In the genomic region with DNA sequence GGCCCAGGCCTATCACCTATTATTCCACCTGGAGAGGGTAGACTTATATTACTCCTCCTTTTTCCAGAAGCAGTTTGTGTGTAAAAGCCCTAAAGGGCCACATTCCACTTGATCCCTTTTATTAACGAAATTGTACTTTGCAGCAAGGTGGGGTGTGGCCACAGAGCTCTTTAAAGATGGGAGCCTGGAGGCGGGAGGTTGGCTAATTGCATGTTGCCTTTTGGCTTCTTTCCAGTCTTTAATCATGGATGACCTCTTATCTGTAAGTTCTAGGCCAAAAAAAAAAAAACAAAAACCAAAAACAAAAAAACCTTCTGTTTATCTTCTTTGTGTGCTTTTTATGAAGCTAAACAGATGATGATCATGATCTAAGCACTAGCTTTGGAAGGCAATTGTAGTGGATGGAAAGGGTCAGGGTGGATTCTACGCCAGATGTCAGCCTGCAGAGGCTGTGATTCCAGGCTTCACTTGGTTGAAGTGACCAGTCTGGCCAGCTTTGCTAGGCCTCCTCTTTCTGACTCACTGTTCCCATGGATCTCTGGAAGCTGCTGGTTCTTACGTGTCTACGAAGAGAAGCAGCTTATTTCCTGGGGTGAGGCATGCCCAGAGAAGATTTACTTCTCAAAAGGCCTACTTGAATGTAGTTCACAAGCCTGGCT, we compare ENCODE assay signal across 9 cellular contexts.
DNase-seq lines count a peak whose midpoint lies in the region; ATAC-seq and TF ChIP-seq lines count a peak whose summit lies in the region.
"Had no signal": no experiment of that assay in that cellular context is flagged by ENCODE, and none has a peak within 500 bp of the region (broad histone marks: within the 10 kb centered on the region; RNA-seq: fewer than 3 reads in every experiment).

No MANE protein-coding gene starts in this region.

- ATAC-seq in stimulated activated memory B cell treated with anti-CD40 and anti-IgM and Interleukin-4, amounts not matched to agents 10 μg/mL and 1 μg/mL and 100 μg/mL, for 72 hours = no peak
- no peak for ATAC-seq in HG02798 (IDR thresholded peaks at IDR 0.05; ENCODE audit: poor library complexity, unreplicated experiment)
- no peak for ATAC-seq in effector memory CD8-positive, alpha-beta T cell (replicated peaks)
- no peak for ATAC-seq in activated T-cell treated with anti-CD3 and anti-CD28 coated beads, Interleukin-2, amount 50 U/mL, for 4 hours

- no peaks in the 10 kb centered on the region for H3K27me3 ChIP-seq in stomach smooth muscle (ENCODE audit: control insufficient read depth in 1 of 2, insufficient read depth in 2 of 2, low read length in 2 of 2)
- H3K27me3 ChIP-seq: Peyer's patch had no signal

- peak; percentile 93 for DNase-seq in HCEC 1CT
- peak; percentile 86 for DNase-seq in astrocyte of the spinal cord (ENCODE audit: low read depth, low spot score)
- DNase-seq in iris pigment epithelial cell (ENCODE audit: low read depth) = peak; percentile 77
- no peak for DNase-seq in effector memory CD8-positive, alpha-beta T cell
- no peak for DNase-seq in activated T-cell treated with anti-CD3 and anti-CD28 coated beads, Interleukin-2, amount 50 U/mL, for 4 hours

- H3K27ac ChIP-seq in stomach smooth muscle (ENCODE audit: low read length) = peak overlapping the region; percentile 18

- H3K4me1 Mint-ChIP-seq in stimulated activated memory B cell treated with anti-CD40 and anti-IgM and Interleukin-4, amounts not matched to agents 10 μg/mL and 1 μg/mL and 100 μg/mL, for 72 hours = no peaks in the 10 kb centered on the region
- no peaks in the 10 kb centered on the region for H3K4me1 Mint-ChIP-seq in effector memory CD8-positive, alpha-beta T cell (ENCODE audit: low read depth in 2 of 2)
- H3K4me1 Mint-ChIP-seq in activated T-cell treated with anti-CD3 and anti-CD28 coated beads, Interleukin-2, amount 50 U/mL, for 4 hours (ENCODE audit: low read depth) = no peaks in the 10 kb centered on the region

- H3K4me3 Mint-ChIP-seq in stimulated activated memory B cell treated with anti-CD40 and anti-IgM and Interleukin-4, amounts not matched to agents 10 μg/mL and 1 μg/mL and 100 μg/mL, for 72 hours = no peak overlapping the region
- no peak overlapping the region for H3K4me3 Mint-ChIP-seq in effector memory CD8-positive, alpha-beta T cell
- H3K4me3 Mint-ChIP-seq in activated T-cell treated with anti-CD3 and anti-CD28 coated beads, Interleukin-2, amount 50 U/mL, for 4 hours = no peak overlapping the region

- no peaks in the 10 kb centered on the region for H3K9me3 ChIP-seq in stomach smooth muscle (ENCODE audit: control insufficient read depth in 2 of 2, low read length in 2 of 2)
- H3K9me3 ChIP-seq: Peyer's patch had no signal

- no peak overlapping the region for H3K4me3 ChIP-seq in astrocyte of the spinal cord (ENCODE audit: low read depth, low read length)
- H3K4me3 ChIP-seq in stomach smooth muscle (ENCODE audit: low read length in 2 of 2) = no peak overlapping the region
- H3K4me3 ChIP-seq: Peyer's patch had no signal

- no peaks in the 10 kb centered on the region for H3K27me3 Mint-ChIP-seq in stimulated activated memory B cell treated with anti-CD40 and anti-IgM and Interleukin-4, amounts not matched to agents 10 μg/mL and 1 μg/mL and 100 μg/mL, for 72 hours
- H3K27me3 Mint-ChIP-seq in effector memory CD8-positive, alpha-beta T cell = peaks cover 16 to 18% of the 10 kb centered on the region in 2 donors
- peaks cover 2% of the 10 kb centered on the region for H3K27me3 Mint-ChIP-seq in activated T-cell treated with anti-CD3 and anti-CD28 coated beads, Interleukin-2, amount 50 U/mL, for 4 hours (ENCODE audit: low read depth)

- in situ Hi-C loops in astrocyte of the spinal cord (cut with HindIII; ENCODE audit: low sequenced_read_pairs) = no loop called here

- H3K9ac ChIP-seq in stomach smooth muscle (ENCODE audit: low read length in 2 of 2) = no peak overlapping the region

- no peaks in the 10 kb centered on the region for H3K36me3 Mint-ChIP-seq in stimulated activated memory B cell treated with anti-CD40 and anti-IgM and Interleukin-4, amounts not matched to agents 10 μg/mL and 1 μg/mL and 100 μg/mL, for 72 hours
- no peaks in the 10 kb centered on the region for H3K36me3 Mint-ChIP-seq in effector memory CD8-positive, alpha-beta T cell (ENCODE audit: insufficient read depth)
- H3K36me3 Mint-ChIP-seq in activated T-cell treated with anti-CD3 and anti-CD28 coated beads, Interleukin-2, amount 50 U/mL, for 4 hours (ENCODE audit: insufficient read depth) = no peaks in the 10 kb centered on the region

- no peaks in the 10 kb centered on the region for H3K9me3 Mint-ChIP-seq in stimulated activated memory B cell treated with anti-CD40 and anti-IgM and Interleukin-4, amounts not matched to agents 10 μg/mL and 1 μg/mL and 100 μg/mL, for 72 hours
- no peaks in the 10 kb centered on the region for H3K9me3 Mint-ChIP-seq in effector memory CD8-positive, alpha-beta T cell
- H3K9me3 Mint-ChIP-seq in activated T-cell treated with anti-CD3 and anti-CD28 coated beads, Interleukin-2, amount 50 U/mL, for 4 hours = no peaks in the 10 kb centered on the region

- H3K4me1 ChIP-seq in stomach smooth muscle (ENCODE audit: control insufficient read depth, insufficient read depth, low read length) = peaks cover 6% of the 10 kb centered on the region
- H3K4me1 ChIP-seq: Peyer's patch had no signal

- H3K27ac Mint-ChIP-seq in stimulated activated memory B cell treated with anti-CD40 and anti-IgM and Interleukin-4, amounts not matched to agents 10 μg/mL and 1 μg/mL and 100 μg/mL, for 72 hours = no peak overlapping the region
- no peak overlapping the region for H3K27ac Mint-ChIP-seq in effector memory CD8-positive, alpha-beta T cell

- TF ChIP-seq CTCF in astrocyte of the spinal cord (IDR thresholded peaks at IDR 0.05; ENCODE audit: low read depth, low read length) = no peak

- H3K36me3 ChIP-seq in stomach smooth muscle (ENCODE audit: control insufficient read depth in 2 of 2, insufficient read depth in 2 of 2, low read length in 2 of 2) = no peaks in the 10 kb centered on the region
- H3K36me3 ChIP-seq: Peyer's patch had no signal

Comparison
In these comparisons a context has a peak if more than half of its experiments do, and no peak if none do; other contexts are left out.
1. DNase-seq: peak in HCEC 1CT (single experiment), astrocyte of the spinal cord (single experiment) and iris pigment epithelial cell (single experiment); none in effector memory CD8-positive, alpha-beta T cell (0 of 3) and activated T-cell treated with anti-CD3 and anti-CD28 coated beads, Interleukin-2, amount 50 U/mL, for 4 hours (single experiment).